In genomic region chr7:19026888-19027287, GRCh38 we compare ENCODE assay signal across 1 cellular context.
TF ChIP-seq lines count a peak whose summit lies in the region.

No MANE protein-coding gene starts in this region.

TF ChIP-seq in SK-N-SH, 30 proteins besides CTCF, POLR2A, EP300 and RAD21 (continued from another document):
- TF ChIP-seq ELF1 (IDR thresholded peaks at IDR 0.05) = no peak
- no peak for TF ChIP-seq YY1 (IDR thresholded peaks at IDR 0.05; ENCODE audit: low read depth)
